Comparison of ENCODE assay signal across 8 cellular contexts in the genomic region with DNA sequence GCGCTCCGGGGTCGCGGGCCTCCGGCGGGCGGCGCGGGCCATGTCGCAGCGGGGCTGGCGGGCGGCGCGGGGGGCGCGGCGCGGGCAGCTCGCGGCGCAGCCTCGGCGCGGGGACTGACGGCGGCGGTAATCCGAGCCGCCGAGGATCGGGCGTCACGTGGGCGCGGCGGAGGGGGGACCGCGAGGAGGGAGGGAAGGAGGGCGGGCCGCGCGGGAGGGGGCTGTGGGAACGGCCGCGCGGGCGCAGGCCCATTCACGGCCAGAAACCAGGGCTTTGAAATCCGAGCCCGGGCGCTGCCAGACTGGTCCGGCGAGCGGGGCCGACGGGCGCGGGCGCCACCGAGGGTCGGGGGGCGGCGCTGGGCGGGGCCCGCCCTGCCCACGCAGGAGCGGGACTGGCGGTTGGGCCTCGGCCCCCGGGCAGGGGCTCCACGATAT. TPM values are rescaled to one million over a fixed set of nuclear protein-coding genes. Genes with fewer than 3 reads are reported as not detected.
DNase-seq lines count a peak whose midpoint lies in the region; ATAC-seq and TF ChIP-seq lines count a peak whose summit lies in the region.

A gene with protein sequence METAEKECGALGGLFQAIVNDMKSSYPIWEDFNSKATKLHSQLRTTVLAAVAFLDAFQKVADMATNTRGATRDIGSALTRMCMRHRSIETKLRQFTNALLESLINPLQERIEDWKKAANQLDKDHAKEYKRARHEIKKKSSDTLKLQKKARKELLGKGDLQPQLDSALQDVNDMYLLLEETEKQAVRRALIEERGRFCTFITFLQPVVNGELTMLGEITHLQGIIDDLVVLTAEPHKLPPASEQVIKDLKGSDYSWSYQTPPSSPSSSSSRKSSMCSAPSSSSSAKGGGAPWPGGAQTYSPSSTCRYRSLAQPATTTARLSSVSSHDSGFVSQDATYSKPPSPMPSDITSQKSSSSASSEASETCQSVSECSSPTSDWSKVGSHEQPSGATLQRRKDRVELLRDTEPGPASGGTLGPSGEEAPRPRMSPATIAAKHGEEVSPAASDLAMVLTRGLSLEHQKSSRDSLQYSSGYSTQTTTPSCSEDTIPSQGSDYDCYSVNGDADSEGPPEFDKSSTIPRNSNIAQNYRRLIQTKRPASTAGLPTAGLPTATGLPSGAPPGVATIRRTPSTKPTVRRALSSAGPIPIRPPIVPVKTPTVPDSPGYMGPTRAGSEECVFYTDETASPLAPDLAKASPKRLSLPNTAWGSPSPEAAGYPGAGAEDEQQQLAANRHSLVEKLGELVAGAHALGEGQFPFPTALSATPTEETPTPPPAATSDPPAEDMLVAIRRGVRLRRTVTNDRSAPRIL (minus strand): TSS at position 116 of the 438 bp plus-strand sequence. CDS start 262 bp downstream, outside the sequence.

- H3K36me3 Mint-ChIP-seq in brain, result no peaks in the 10 kb centered on the region

- peak; percentile 71 for TF ChIP-seq POLR2A in prostate gland (IDR thresholded peaks at IDR 0.05)

- H3K9me3 ChIP-seq in HEK293 (ENCODE audit: control insufficient read depth, insufficient read depth, low read depth, low read length), result no peaks in the 10 kb centered on the region
- H3K9me3 ChIP-seq in NT2/D1 (ENCODE audit: insufficient read depth, low read length), result no peaks in the 10 kb centered on the region
- no peaks in the 10 kb centered on the region for H3K9me3 ChIP-seq in prostate gland

- peaks cover 76% of the 10 kb centered on the region for H3K4me1 Mint-ChIP-seq in brain

- peak within 1 kb of the TSS; percentile 96 to 100 (median 98) for H3K27ac Mint-ChIP-seq in brain

- peak within 1 kb of the TSS; percentile 58 for H3K4me3 ChIP-seq in HEK293 (ENCODE audit: low read depth, low read length)
- peak within 1 kb of the TSS; percentile 91 for H3K4me3 ChIP-seq in NT2/D1 (ENCODE audit: insufficient read length, low read depth)
- H3K4me3 ChIP-seq in prostate gland, result peak within 1 kb of the TSS; percentile 65 to 90

- H3K27me3 ChIP-seq in NT2/D1 (ENCODE audit: insufficient read depth, insufficient read length), result no peaks in the 10 kb centered on the region
- no peaks in the 10 kb centered on the region for H3K27me3 ChIP-seq in prostate gland (replicated peaks; ENCODE audit: insufficient read depth)

- CTCF ChIA-PET in HEK293 (lab: Yijun Ruan, JAX), result no interaction called here

- intact Hi-C loops in prostate gland (cut with DNase I), result no loop called here

- H3K36me3 ChIP-seq in HEK293 (ENCODE audit: control insufficient read depth in 2 of 2, insufficient read depth in 1 of 2, low read length in 2 of 2) (peaks cover 0 to 16% of the 10 kb centered on the region in 2 experiments; a peak in 1 of 3 replicates), NT2/D1 (ENCODE audit: insufficient read depth, insufficient read length, low read length) (peaks cover 30% of the 10 kb centered on the region), prostate gland (no peaks in the 10 kb centered on the region)

- peak within 1 kb of the TSS; percentile 85 to 91 (median 89) for H3K4me3 Mint-ChIP-seq in brain

- TF ChIP-seq CTCF in HEK293 (tag by site-specific recombination; IDR thresholded peaks at IDR 0.05), result no peak
- no peak for TF ChIP-seq CTCF in brain (conservative IDR thresholded peaks at IDR 0.05)
- TF ChIP-seq CTCF in prostate gland (IDR thresholded peaks at IDR 0.05), result no peak

- H3K27ac ChIP-seq in HEK293 (ENCODE audit: extremely low read depth, low read depth, low read length) (peak within 1 kb of the TSS; percentile 86; the same call in 1 of the 2 replicates), prostate gland (peak within 1 kb of the TSS; percentile 82 to 92)

- H3K4me1 ChIP-seq in HEK293 (ENCODE audit: control insufficient read depth, insufficient read depth, low read length), result peaks cover 13% of the 10 kb centered on the region
- H3K4me1 ChIP-seq in NT2/D1 (ENCODE audit: insufficient read depth, insufficient read length), result peaks cover 47% of the 10 kb centered on the region
- peaks cover 49% of the 10 kb centered on the region for H3K4me1 ChIP-seq in prostate gland (replicated peaks)

- ATAC-seq in GM18867 (IDR thresholded peaks at IDR 0.05; ENCODE audit: unreplicated experiment) (no peak), HG02588 (IDR thresholded peaks at IDR 0.05; ENCODE audit: unreplicated experiment) (no peak)

- H3K9me3 Mint-ChIP-seq in brain, result no peaks in the 10 kb centered on the region

- peaks cover 4% of the 10 kb centered on the region for H3K27me3 Mint-ChIP-seq in brain

- peak within 1 kb of the TSS; percentile 96 for H3K9ac ChIP-seq in NT2/D1 (ENCODE audit: insufficient read length, low read depth)

- POLR2A ChIA-PET in HEK293 (lab: Yijun Ruan, JAX), result interaction anchor here (0.5 to 1.0 kb wide), 2 partner anchors 29 to 704 kb away, joined by 3 read pairs; no protein-coding TSS in a partner anchor

- DNase-seq in C1 segment of cervical spinal cord (lab: John Stamatoyannopoulos, UW) (peak in 12 of 14 donors; percentile 44 to 84 (median 64)), NT2/D1 (ENCODE audit: low read depth, low spot score) (peak; percentile 62), hepatic stellate cell (ENCODE audit: low spot score) (peak; percentile 96), prostate gland (ENCODE audit: low spot score) (peak; percentile 92)

- under 1% methylated on average over 38 of the region's 72 CpGs for WGBS in prostate gland

TF ChIP-seq in HEK293, 187 proteins besides CTCF, POLR2A, EP300 and RAD21 (continues in another document):
- TF ChIP-seq EGR2 (tag by site-specific recombination; IDR thresholded peaks at IDR 0.05; ENCODE audit: low read depth) (peak; percentile 63; the same call in 1 of the 2 replicates), ZBTB20 (tag by site-specific recombination; IDR thresholded peaks at IDR 0.05) (no peak), ZNF621 (tag by site-specific recombination; IDR thresholded peaks at IDR 0.05) (no peak), KLF10 (tag by site-specific recombination; IDR thresholded peaks at IDR 0.05) (0 out of 2 replicates have a peak, but pooled peaks have one; percentile 17), ZNF155 (tag by site-specific recombination; IDR thresholded peaks at IDR 0.05) (no peak), SP3 (tag by site-specific recombination; IDR thresholded peaks at IDR 0.05) (peak; percentile 32; the same call in 1 of the 2 replicates), ZNF629 (tag by site-specific recombination; IDR thresholded peaks at IDR 0.05) (no peak)
- TF ChIP-seq, protein P1, sequence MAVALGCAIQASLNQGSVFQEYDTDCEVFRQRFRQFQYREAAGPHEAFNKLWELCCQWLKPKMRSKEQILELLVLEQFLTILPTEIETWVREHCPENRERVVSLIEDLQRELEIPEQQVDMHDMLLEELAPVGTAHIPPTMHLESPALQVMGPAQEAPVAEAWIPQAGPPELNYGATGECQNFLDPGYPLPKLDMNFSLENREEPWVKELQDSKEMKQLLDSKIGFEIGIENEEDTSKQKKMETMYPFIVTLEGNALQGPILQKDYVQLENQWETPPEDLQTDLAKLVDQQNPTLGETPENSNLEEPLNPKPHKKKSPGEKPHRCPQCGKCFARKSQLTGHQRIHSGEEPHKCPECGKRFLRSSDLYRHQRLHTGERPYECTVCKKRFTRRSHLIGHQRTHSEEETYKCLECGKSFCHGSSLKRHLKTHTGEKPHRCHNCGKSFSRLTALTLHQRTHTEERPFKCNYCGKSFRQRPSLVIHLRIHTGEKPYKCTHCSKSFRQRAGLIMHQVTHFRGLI (tag by site-specific recombination; IDR thresholded peaks at IDR 0.05), result peak; percentile 50; the same call in 1 of the 2 replicates
- TF ChIP-seq, protein P2, sequence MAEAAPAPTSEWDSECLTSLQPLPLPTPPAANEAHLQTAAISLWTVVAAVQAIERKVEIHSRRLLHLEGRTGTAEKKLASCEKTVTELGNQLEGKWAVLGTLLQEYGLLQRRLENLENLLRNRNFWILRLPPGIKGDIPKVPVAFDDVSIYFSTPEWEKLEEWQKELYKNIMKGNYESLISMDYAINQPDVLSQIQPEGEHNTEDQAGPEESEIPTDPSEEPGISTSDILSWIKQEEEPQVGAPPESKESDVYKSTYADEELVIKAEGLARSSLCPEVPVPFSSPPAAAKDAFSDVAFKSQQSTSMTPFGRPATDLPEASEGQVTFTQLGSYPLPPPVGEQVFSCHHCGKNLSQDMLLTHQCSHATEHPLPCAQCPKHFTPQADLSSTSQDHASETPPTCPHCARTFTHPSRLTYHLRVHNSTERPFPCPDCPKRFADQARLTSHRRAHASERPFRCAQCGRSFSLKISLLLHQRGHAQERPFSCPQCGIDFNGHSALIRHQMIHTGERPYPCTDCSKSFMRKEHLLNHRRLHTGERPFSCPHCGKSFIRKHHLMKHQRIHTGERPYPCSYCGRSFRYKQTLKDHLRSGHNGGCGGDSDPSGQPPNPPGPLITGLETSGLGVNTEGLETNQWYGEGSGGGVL (tag by site-specific recombination; IDR thresholded peaks at IDR 0.05), result peak; percentile 97
- TF ChIP-seq, protein P3, sequence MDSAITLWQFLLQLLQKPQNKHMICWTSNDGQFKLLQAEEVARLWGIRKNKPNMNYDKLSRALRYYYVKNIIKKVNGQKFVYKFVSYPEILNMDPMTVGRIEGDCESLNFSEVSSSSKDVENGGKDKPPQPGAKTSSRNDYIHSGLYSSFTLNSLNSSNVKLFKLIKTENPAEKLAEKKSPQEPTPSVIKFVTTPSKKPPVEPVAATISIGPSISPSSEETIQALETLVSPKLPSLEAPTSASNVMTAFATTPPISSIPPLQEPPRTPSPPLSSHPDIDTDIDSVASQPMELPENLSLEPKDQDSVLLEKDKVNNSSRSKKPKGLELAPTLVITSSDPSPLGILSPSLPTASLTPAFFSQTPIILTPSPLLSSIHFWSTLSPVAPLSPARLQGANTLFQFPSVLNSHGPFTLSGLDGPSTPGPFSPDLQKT (IDR thresholded peaks at IDR 0.05; ENCODE audit: borderline replicate concordance, low read depth, low read length), result no peak
- TF ChIP-seq, protein P4, sequence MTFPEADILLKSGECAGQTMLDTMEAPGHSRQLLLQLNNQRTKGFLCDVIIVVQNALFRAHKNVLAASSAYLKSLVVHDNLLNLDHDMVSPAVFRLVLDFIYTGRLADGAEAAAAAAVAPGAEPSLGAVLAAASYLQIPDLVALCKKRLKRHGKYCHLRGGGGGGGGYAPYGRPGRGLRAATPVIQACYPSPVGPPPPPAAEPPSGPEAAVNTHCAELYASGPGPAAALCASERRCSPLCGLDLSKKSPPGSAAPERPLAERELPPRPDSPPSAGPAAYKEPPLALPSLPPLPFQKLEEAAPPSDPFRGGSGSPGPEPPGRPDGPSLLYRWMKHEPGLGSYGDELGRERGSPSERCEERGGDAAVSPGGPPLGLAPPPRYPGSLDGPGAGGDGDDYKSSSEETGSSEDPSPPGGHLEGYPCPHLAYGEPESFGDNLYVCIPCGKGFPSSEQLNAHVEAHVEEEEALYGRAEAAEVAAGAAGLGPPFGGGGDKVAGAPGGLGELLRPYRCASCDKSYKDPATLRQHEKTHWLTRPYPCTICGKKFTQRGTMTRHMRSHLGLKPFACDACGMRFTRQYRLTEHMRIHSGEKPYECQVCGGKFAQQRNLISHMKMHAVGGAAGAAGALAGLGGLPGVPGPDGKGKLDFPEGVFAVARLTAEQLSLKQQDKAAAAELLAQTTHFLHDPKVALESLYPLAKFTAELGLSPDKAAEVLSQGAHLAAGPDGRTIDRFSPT (tag by site-specific recombination; IDR thresholded peaks at IDR 0.05), result no peak

RNA-seq across cellular contexts. Expression of the gene that starts here (rescaled TPM):
- polyA plus RNA-seq in brain (ENCODE audit: insufficient read depth, low read depth, low replicate concordance), result 231 TPM
- total RNA-seq in prostate gland, result 10 to 100 TPM; 42.4 to 92.4 TPM
